In the genomic region with DNA sequence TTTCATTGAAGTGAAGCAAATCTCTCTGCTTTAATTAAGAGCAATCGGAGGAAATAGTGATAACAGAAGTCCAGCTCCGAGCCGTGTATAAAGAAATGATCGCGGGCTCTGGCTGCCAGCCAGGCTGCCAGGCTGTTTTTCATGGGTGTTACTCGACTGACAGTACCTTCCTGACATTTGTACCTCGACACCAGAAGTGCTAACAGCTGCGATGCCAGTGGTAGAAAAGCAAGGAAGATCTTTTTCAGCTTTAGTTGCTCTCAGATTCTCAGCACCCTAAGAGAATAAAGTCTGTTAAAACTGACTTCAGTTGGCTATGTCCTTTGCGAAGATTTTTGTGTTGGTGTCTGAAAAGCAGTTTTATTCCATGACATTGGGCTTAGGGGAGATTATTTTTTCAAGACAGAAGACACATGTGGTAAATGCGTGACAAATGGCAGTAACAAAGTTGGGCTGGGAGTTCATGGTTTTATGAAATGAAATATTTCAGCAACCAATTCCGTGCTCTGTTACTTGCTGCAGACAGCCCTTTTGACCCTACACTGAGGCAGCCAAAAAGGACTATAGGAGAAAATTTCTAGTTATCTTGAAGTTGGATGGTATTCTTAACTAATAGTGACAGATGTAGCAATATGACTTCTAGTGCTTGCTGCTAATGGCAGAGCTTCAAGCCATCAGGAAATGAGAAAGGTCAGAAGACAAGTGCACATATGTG, we compare ENCODE assay signal across 15 cellular contexts.
DNase-seq lines count a peak whose midpoint lies in the region; TF ChIP-seq lines count a peak whose summit lies in the region.
"Had no signal": no experiment of that assay in that cellular context is flagged by ENCODE, and none has a peak within 500 bp of the region (broad histone marks: within the 10 kb centered on the region; RNA-seq: fewer than 3 reads in every experiment).

No MANE protein-coding gene starts in this region.

- H3K27me3 ChIP-seq in adipocyte (replicated peaks; ENCODE audit: control insufficient read depth, insufficient read depth, low read length) (no peaks in the 10 kb centered on the region), prostate gland (replicated peaks; ENCODE audit: insufficient read depth) (no peaks in the 10 kb centered on the region)

- H3K4me1 ChIP-seq in adipocyte (ENCODE audit: control insufficient read depth, insufficient read depth, low read length) (peaks cover 9% of the 10 kb centered on the region), prostate gland (replicated peaks) (no peaks in the 10 kb centered on the region)

- TF ChIP-seq CTCF in prostate gland (IDR thresholded peaks at IDR 0.05) = no peak

- no peak overlapping the region for H3K9ac ChIP-seq in adipocyte (ENCODE audit: low read length)

- H3K4me3 ChIP-seq in adipocyte (ENCODE audit: low read length) (peak overlapping the region; percentile 51), prostate gland (no peak overlapping the region)
- H3K4me3 ChIP-seq: K562 had no signal

- H3K36me3 ChIP-seq in adipocyte (ENCODE audit: control insufficient read depth, insufficient read depth, low read length, severe bottlenecking) = no peaks in the 10 kb centered on the region
- no peaks in the 10 kb centered on the region for H3K36me3 ChIP-seq in prostate gland

- DNase-seq in DMS 273 (lab: John Stamatoyannopoulos, UW; ENCODE audit: unreplicated experiment) (peak; percentile 76), NCI-H1105 treated with DMSO at 0.1 percent for 48 hours (lab: John Stamatoyannopoulos, UW) (peak; percentile 93), adipocyte (ENCODE audit: low read depth) (no peak), left kidney (ENCODE audit: low read depth, low spot score) (peak; percentile 3), prostate gland (ENCODE audit: low spot score) (no peak), erythroblast (lab: John Stamatoyannopoulos, UW) (no peak), T-helper 2 cell (no peak), DMS79 treated with DMSO at 0.1 percent for 48 hours (lab: John Stamatoyannopoulos, UW) (no peak)
- DNase-seq: activated naive CD8-positive, alpha-beta T cell treated with anti-CD3 and anti-CD28 coated beads for 36 hours; CD4-positive, CD25-positive, alpha-beta regulatory T cell; hippocampal formation; NCI-H146; stimulated activated naive CD8-positive, alpha-beta T cell treated with anti-CD3 and anti-CD28 coated beads, Interleukin-15, amount 100 ng/mL, for 72 hours had no signal

- intact Hi-C loops in prostate gland (cut with DNase I) = no loop called here

- no peak overlapping the region for H3K27ac ChIP-seq in prostate gland
- H3K27ac ChIP-seq: epithelial cell of prostate had no signal

- WGBS in prostate gland = 38% methylated on average over 11 of the region's 11 CpGs

- TF ChIP-seq POLR2A in prostate gland (IDR thresholded peaks at IDR 0.05) (no peak), erythroblast (IDR thresholded peaks at IDR 0.05; ENCODE audit: low read length) (no peak)

- H3K9me3 ChIP-seq in adipocyte (ENCODE audit: control insufficient read depth, low read length) (no peaks in the 10 kb centered on the region), prostate gland (no peaks in the 10 kb centered on the region)

Comparison
In these comparisons a context has a peak if more than half of its experiments do, and no peak if none do; other contexts are left out.
1. DNase-seq: peak in DMS 273 (single experiment), NCI-H1105 treated with DMSO at 0.1 percent for 48 hours (single experiment) and left kidney (single experiment); none in adipocyte (single experiment), prostate gland (single experiment), erythroblast (0 of 2), T-helper 2 cell (0 of 5) and DMS79 treated with DMSO at 0.1 percent for 48 hours (single experiment).